Comparison of ENCODE assay signal across 9 cellular contexts in the genomic region with DNA sequence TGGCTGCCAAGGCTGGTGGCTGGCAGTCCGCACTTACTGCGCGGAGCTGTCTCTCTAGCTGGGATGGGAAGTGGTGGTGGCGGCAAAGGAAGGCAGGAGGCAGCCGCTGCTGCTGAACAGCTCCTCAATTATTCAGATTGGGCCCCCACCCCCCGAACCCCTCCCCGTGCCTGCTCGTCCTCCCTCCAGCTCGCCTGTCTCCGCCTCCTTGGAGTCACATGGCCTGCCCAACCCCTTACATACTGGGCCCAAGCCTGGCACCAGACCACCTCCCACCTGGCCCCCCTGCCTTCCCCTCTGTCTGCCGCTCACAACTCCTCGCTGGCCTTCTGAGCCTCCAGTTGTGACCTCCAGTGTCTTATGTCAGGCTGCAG. TPM values are rescaled to one million over a fixed set of nuclear protein-coding genes. Genes with fewer than 3 reads are reported as not detected.
DNase-seq lines count a peak whose midpoint lies in the region; ATAC-seq and FAIRE-seq lines count a peak whose summit lies in the region.
"Had no signal": no experiment of that assay in that cellular context is flagged by ENCODE, and none has a peak within 500 bp of the region (broad histone marks: within the 10 kb centered on the region; RNA-seq: fewer than 3 reads in every experiment).

A gene (minus strand): TSS at position 139 of the 374 bp plus-strand sequence. CDS start 59,139 bp downstream, outside the sequence.

- no peak for ATAC-seq in naive thymus-derived CD8-positive, alpha-beta T cell
- no peak for ATAC-seq in HG02571 (IDR thresholded peaks at IDR 0.05; ENCODE audit: unreplicated experiment)

- H2BK5ac ChIP-seq in trophoblast cell (ENCODE audit: low read depth, low read length, poor library complexity), result no peak within 1 kb of the TSS

- H3K14ac ChIP-seq in trophoblast cell (ENCODE audit: low read length), result no peak within 1 kb of the TSS

- no peak within 1 kb of the TSS for H2BK12ac ChIP-seq in trophoblast cell (ENCODE audit: low read length)

- no peak within 1 kb of the TSS for H2AFZ ChIP-seq in trophoblast cell (ENCODE audit: insufficient read depth, low read length, poor library complexity)

- H3K36me3 Mint-ChIP-seq in naive thymus-derived CD8-positive, alpha-beta T cell, result peaks cover 0 to 17% (median 7%) of the 10 kb centered on the region in 3 donors

- H3K27ac ChIP-seq in trophoblast cell (ENCODE audit: low read depth, low read length), result no peak within 1 kb of the TSS
- H3K27ac ChIP-seq: SJSA1 had no signal

- no peak within 1 kb of the TSS for H2BK120ac ChIP-seq in trophoblast cell (ENCODE audit: insufficient read depth, low read length, poor library complexity)

- H3K4me3 ChIP-seq in trophoblast cell (ENCODE audit: low read depth, low read length), result no peak within 1 kb of the TSS
- H3K4me3 ChIP-seq: SJSA1 had no signal

- H4K91ac ChIP-seq in trophoblast cell (ENCODE audit: low read depth, low read length), result no peak within 1 kb of the TSS

- no peaks in the 10 kb centered on the region for H3K79me2 ChIP-seq in trophoblast cell (ENCODE audit: control insufficient read depth, insufficient read depth, low read length, poor library complexity)

- DNase-seq in HTR-8/SVneo (ENCODE audit: insufficient read length, low spot score) (peak; percentile 23), NCI-H69 (lab: John Stamatoyannopoulos, UW) (peak; percentile 59), frontal cortex (ENCODE audit: low spot score in 2 of 2) (peak; percentile 52 to 59), trophoblast cell (no peak)
- no peak for DNase-seq in stimulated activated CD4-positive, alpha-beta T cell treated with anti-CD3 and anti-CD28 coated beads, Interleukin-4, amount 100 ng/mL, for 1 hour
- no peak for DNase-seq in naive thymus-derived CD8-positive, alpha-beta T cell
- DNase-seq: activated naive CD4-positive, alpha-beta T cell had no signal

- H3K23ac ChIP-seq in trophoblast cell (ENCODE audit: low read length), result no peak within 1 kb of the TSS

- no peaks in the 10 kb centered on the region for H3K4me1 Mint-ChIP-seq in naive thymus-derived CD8-positive, alpha-beta T cell

- no peak within 1 kb of the TSS for H3K9ac ChIP-seq in trophoblast cell (ENCODE audit: low read length)

- H4K12ac ChIP-seq in trophoblast cell (ENCODE audit: low read depth, low read length), result no peak within 1 kb of the TSS

- no peak within 1 kb of the TSS for H2AK5ac ChIP-seq in trophoblast cell (ENCODE audit: low read length)

- no peak within 1 kb of the TSS for H3K18ac ChIP-seq in trophoblast cell (ENCODE audit: low read length)

- WGBS in trophoblast cell (ENCODE audit: extremely low coverage, insufficient coverage, insufficient read length), result no CpG with 5 or more reads among the region's 12 CpGs

- H3K36me3 ChIP-seq in trophoblast cell (ENCODE audit: control insufficient read depth in 1 of 2, insufficient read depth in 2 of 2, low read length in 2 of 2), result no peaks in the 10 kb centered on the region
- H3K36me3 ChIP-seq: SJSA1 had no signal

- H4K8ac ChIP-seq in trophoblast cell (ENCODE audit: low read depth, low read length), result no peak within 1 kb of the TSS

- peaks cover 34 to 76% (median 55%) of the 10 kb centered on the region in 5 donors for H3K27me3 Mint-ChIP-seq in naive thymus-derived CD8-positive, alpha-beta T cell

- FAIRE-seq in HTR-8/SVneo (lab: Jason Lieb, UNC) (no peak), frontal cortex (lab: Jason Lieb, UNC) (no peak)

- peaks cover 7% of the 10 kb centered on the region for H3K9me3 ChIP-seq in trophoblast cell (ENCODE audit: insufficient read depth, low read depth, low read length)
- H3K9me3 ChIP-seq: SJSA1 had no signal

- peaks cover 11% of the 10 kb centered on the region in 2 experiments for H3K4me1 ChIP-seq in trophoblast cell (ENCODE audit: control insufficient read depth in 1 of 2, insufficient read depth in 2 of 2, low read length in 2 of 2)

- H3K79me1 ChIP-seq in trophoblast cell (ENCODE audit: low read length), result no peaks in the 10 kb centered on the region

- H3K4ac ChIP-seq in trophoblast cell (ENCODE audit: low read depth, low read length), result no peak within 1 kb of the TSS

- H3K27me3 ChIP-seq in trophoblast cell (ENCODE audit: insufficient read depth, low read length), result peaks cover 23% of the 10 kb centered on the region

- H3K9me3 Mint-ChIP-seq in naive thymus-derived CD8-positive, alpha-beta T cell, result peaks cover 5 to 24% (median 10%) of the 10 kb centered on the region in 9 donors

- H3K4me2 ChIP-seq in trophoblast cell (ENCODE audit: low read length), result peak within 1 kb of the TSS; percentile 61

- no peak within 1 kb of the TSS for H3K4me3 Mint-ChIP-seq in naive thymus-derived CD8-positive, alpha-beta T cell

- POLR2A ChIA-PET in naive thymus-derived CD8-positive, alpha-beta T cell (lab: Charles Lee), result no interaction called here

- H3K27ac Mint-ChIP-seq in naive thymus-derived CD8-positive, alpha-beta T cell, result no peak within 1 kb of the TSS

RNA-seq across cellular contexts. Expression of the gene that starts here (rescaled TPM):
- 6.9 TPM for total RNA-seq in frontal cortex
- polyA plus RNA-seq in trophoblast cell (2013), result under 0.01 and 0.01 TPM in 2 replicates
- total RNA-seq in naive thymus-derived CD8-positive, alpha-beta T cell, result not detected
- polyA plus RNA-seq in naive thymus-derived CD8-positive, alpha-beta T cell, result not detected
- total RNA-seq: SJSA1 had no signal

Comparison
In these comparisons a context has a peak if more than half of its experiments do, and no peak if none do; other contexts are left out.
1. DNase-seq: peak in HTR-8/SVneo (single experiment), NCI-H69 (single experiment) and frontal cortex (2 of 2); none in trophoblast cell (0 of 2), stimulated activated CD4-positive, alpha-beta T cell treated with anti-CD3 and anti-CD28 coated beads, Interleukin-4, amount 100 ng/mL, for 1 hour (single experiment) and naive thymus-derived CD8-positive, alpha-beta T cell (0 of 10).